Comparison of ENCODE assay signal across 22 cellular contexts in the genomic region with DNA sequence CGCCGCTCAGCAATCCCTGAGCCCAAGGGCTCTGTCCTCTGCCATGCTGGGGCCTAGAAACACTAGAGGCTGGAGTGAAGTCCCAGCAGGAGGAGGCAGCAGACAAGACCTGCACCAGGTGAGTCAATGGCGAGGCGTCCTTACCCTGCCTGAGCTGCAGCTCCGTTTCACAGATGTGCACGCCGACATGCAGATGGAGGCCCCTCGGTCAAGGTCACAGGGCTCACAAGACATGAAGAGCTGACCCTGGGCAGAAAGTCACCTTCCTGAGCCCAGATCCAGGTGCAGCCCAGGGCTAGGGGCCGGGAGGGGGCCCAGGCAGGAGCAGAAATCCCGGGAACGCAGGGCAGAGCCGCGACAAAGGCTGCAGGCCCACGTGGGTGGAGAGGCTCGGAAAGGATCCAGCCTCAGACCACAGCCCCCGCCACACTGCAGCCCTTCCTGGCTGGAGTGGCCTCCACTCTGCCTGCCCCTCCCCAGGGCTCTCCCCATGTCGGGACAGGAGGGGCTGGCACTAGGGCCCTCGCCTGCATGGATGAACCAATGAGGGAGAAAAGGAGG. TPM values are rescaled to one million over a fixed set of nuclear protein-coding genes. Genes with fewer than 3 reads are reported as not detected.
DNase-seq lines count a peak whose midpoint lies in the region; ATAC-seq and TF ChIP-seq lines count a peak whose summit lies in the region.
"Had no signal": no experiment of that assay in that cellular context is flagged by ENCODE, and none has a peak within 500 bp of the region (broad histone marks: within the 10 kb centered on the region; RNA-seq: fewer than 3 reads in every experiment).

No MANE protein-coding gene starts in this region.

- H3K4me3 Mint-ChIP-seq in CD4-positive, alpha-beta memory T cell, result no peak overlapping the region
- H3K4me3 Mint-ChIP-seq: activated naive CD8-positive, alpha-beta T cell treated with anti-CD3 and anti-CD28 coated beads for 36 hours; activated T-cell treated with anti-CD3 and anti-CD28 coated beads, Interleukin-2, amount 50 U/mL, for 72 hours; brain had no signal

- ATAC-seq in Right ventricle myocardium inferior (no peak), heart left ventricle (no peak), mucosa of descending colon (peak; percentile 17), aorta (ENCODE audit: low FRiP score) (no peak), GM18873 (IDR thresholded peaks at IDR 0.05; ENCODE audit: low FRiP score, unreplicated experiment) (no peak), HG02798 (IDR thresholded peaks at IDR 0.05; ENCODE audit: poor library complexity, unreplicated experiment) (no peak)
- ATAC-seq: activated T-cell treated with anti-CD3 and anti-CD28 coated beads, Interleukin-2, amount 50 U/mL, for 72 hours had no signal

- peaks cover 44% of the 10 kb centered on the region for H3K36me3 ChIP-seq in right atrium auricular region
- H3K36me3 ChIP-seq in heart left ventricle, result peaks cover 0 to 49% (median 33%) of the 10 kb centered on the region in 9 donors
- H3K36me3 ChIP-seq in mucosa of descending colon (ENCODE audit: low read depth), result no peaks in the 10 kb centered on the region
- peaks cover 0 to 11% of the 10 kb centered on the region in 2 donors for H3K36me3 ChIP-seq in aorta (ENCODE audit: control insufficient read depth in 1 of 2, insufficient read depth in 2 of 2, low read length in 1 of 2)
- H3K36me3 ChIP-seq in CD4-positive, alpha-beta memory T cell (ENCODE audit: insufficient read depth, low read length), result no peaks in the 10 kb centered on the region
- H3K36me3 ChIP-seq: BE2C had no signal

- CTCF ChIA-PET in CD4-positive, alpha-beta memory T cell (lab: Charles Lee; ENCODE audit: partially characterized antibody), result no interaction called here

- peaks cover 0 to 6% (median 3%) of the 10 kb centered on the region in 4 donors for H3K4me1 Mint-ChIP-seq in CD4-positive, alpha-beta memory T cell

- TF ChIP-seq CTCF in right atrium auricular region (IDR thresholded peaks at IDR 0.05), result no peak
- TF ChIP-seq CTCF in heart left ventricle (IDR thresholded peaks at IDR 0.05), result no peak
- TF ChIP-seq CTCF in mucosa of descending colon (IDR thresholded peaks at IDR 0.05), result no peak

- 69 to 82% (median 79%) methylated on average over 11 to 18 of the region's 18 CpGs for WGBS in heart left ventricle, 4 donors
- 79 to 81% methylated on average over 18 of the region's 18 CpGs for WGBS in aorta, 2 donors

- H3K27ac Mint-ChIP-seq in CD4-positive, alpha-beta memory T cell, result no peak overlapping the region
- H3K27ac Mint-ChIP-seq: activated naive CD8-positive, alpha-beta T cell treated with anti-CD3 and anti-CD28 coated beads for 36 hours; activated T-cell treated with anti-CD3 and anti-CD28 coated beads, Interleukin-2, amount 50 U/mL, for 72 hours; brain had no signal

- no peaks in the 10 kb centered on the region for H3K27me3 Mint-ChIP-seq in CD4-positive, alpha-beta memory T cell
- H3K27me3 Mint-ChIP-seq: activated naive CD8-positive, alpha-beta T cell treated with anti-CD3 and anti-CD28 coated beads for 36 hours; brain had no signal

- H3K4me1 ChIP-seq in right atrium auricular region (peaks cover 0 to 7% of the 10 kb centered on the region in 2 donors), heart left ventricle (peaks cover 0 to 18% (median 0%) of the 10 kb centered on the region in 12 donors), mucosa of descending colon (ENCODE audit: low read depth) (no peaks in the 10 kb centered on the region), aorta (ENCODE audit: control insufficient read depth in 1 of 2, insufficient read depth in 2 of 2, low read length in 2 of 2) (no peaks in the 10 kb centered on the region)
- no peaks in the 10 kb centered on the region for H3K4me1 ChIP-seq in CD4-positive, alpha-beta memory T cell (ENCODE audit: insufficient read depth, low read length)
- H3K4me1 ChIP-seq: BE2C had no signal

- no peak overlapping the region for H3K27ac ChIP-seq in right atrium auricular region
- H3K27ac ChIP-seq in heart left ventricle, result no peak overlapping the region
- no peak overlapping the region for H3K27ac ChIP-seq in aorta (ENCODE audit: low read depth in 1 of 2, low read length in 2 of 2)
- no peak overlapping the region for H3K27ac ChIP-seq in CD4-positive, alpha-beta memory T cell (ENCODE audit: low read depth, low read length)
- H3K27ac ChIP-seq: SK-N-MC had no signal

- no peaks in the 10 kb centered on the region for H3K9me3 Mint-ChIP-seq in CD4-positive, alpha-beta memory T cell
- H3K9me3 Mint-ChIP-seq: activated naive CD8-positive, alpha-beta T cell treated with anti-CD3 and anti-CD28 coated beads for 36 hours; activated T-cell treated with anti-CD3 and anti-CD28 coated beads, Interleukin-2, amount 50 U/mL, for 72 hours had no signal

- H3K36me3 Mint-ChIP-seq in CD4-positive, alpha-beta memory T cell, result no peaks in the 10 kb centered on the region

- H3K27me3 ChIP-seq in right atrium auricular region (no peaks in the 10 kb centered on the region), heart left ventricle (no peaks in the 10 kb centered on the region), aorta (ENCODE audit: control insufficient read depth in 1 of 2, insufficient read depth in 2 of 2, low read length in 1 of 2) (no peaks in the 10 kb centered on the region)
- H3K27me3 ChIP-seq in CD4-positive, alpha-beta memory T cell (ENCODE audit: insufficient read depth, low read length), result no peaks in the 10 kb centered on the region
- H3K27me3 ChIP-seq: BE2C, stomach had no signal

- DNase-seq in Right ventricle myocardium inferior (ENCODE audit: missing footprints) (peak; percentile 39), right atrium auricular region (ENCODE audit: low spot score) (no peak), heart left ventricle (peak in 3 of 5 donors; percentile 7 to 56 (median 19)), mucosa of descending colon (peak in 1 of 3 donors; percentile 14), aorta (peak; percentile 29 to 61)
- DNase-seq in CD4-positive, alpha-beta memory T cell, result no peak
- DNase-seq: activated CD4-positive, CD25-positive, alpha-beta regulatory T cell treated with anti-CD3 and anti-CD28 coated beads, Interleukin-2, amount 50 U/mL, for 72 hours; activated naive CD8-positive, alpha-beta T cell treated with anti-CD3 and anti-CD28 coated beads for 36 hours; activated T-cell treated with anti-CD3 and anti-CD28 coated beads, Interleukin-2, amount 50 U/mL, for 72 hours; BE2C; erythroblast; NCI-H187 treated with DMSO at 0.1 percent for 48 hours; NCI-H2227 treated with DMSO at 0.1 percent for 48 hours; NCI-H82; OCI-M1; stimulated activated CD4-positive, alpha-beta T cell treated with anti-CD3 and anti-CD28 coated beads, Interleukin-2, amount 100 ng/mL, for 48 hours; stomach had no signal

- POLR2A ChIA-PET in CD4-positive, alpha-beta memory T cell (lab: Charles Lee; ENCODE audit: partially characterized antibody), result no interaction called here

- H3K4me3 ChIP-seq in right atrium auricular region, result no peak overlapping the region
- H3K4me3 ChIP-seq in heart left ventricle, result no peak overlapping the region
- H3K4me3 ChIP-seq in mucosa of descending colon, result no peak overlapping the region
- no peak overlapping the region for H3K4me3 ChIP-seq in aorta (ENCODE audit: low read length in 2 of 2)
- no peak overlapping the region for H3K4me3 ChIP-seq in CD4-positive, alpha-beta memory T cell (ENCODE audit: low read length in 2 of 2)
- H3K4me3 ChIP-seq: lung, SK-N-MC, stomach had no signal

- H3K9me3 ChIP-seq in right atrium auricular region (no peaks in the 10 kb centered on the region), heart left ventricle (no peaks in the 10 kb centered on the region), mucosa of descending colon (no peaks in the 10 kb centered on the region), aorta (ENCODE audit: control insufficient read depth, low read length) (no peaks in the 10 kb centered on the region)
- H3K9me3 ChIP-seq in CD4-positive, alpha-beta memory T cell (ENCODE audit: control insufficient read depth in 1 of 2, low read length in 2 of 2), result no peaks in the 10 kb centered on the region
- H3K9me3 ChIP-seq: stomach had no signal

- intact Hi-C loops in Right ventricle myocardium inferior (cut with DNase I) (no loop called here), heart left ventricle (cut with DNase I) (loop anchor here in 1 of 10 donors (1.0 kb wide), 1 partner anchor 11 kb away; no protein-coding TSS in a partner anchor), mucosa of descending colon (cut with DNase I, micrococcal nuclease) (no loop called here), aorta (cut with DNase I) (loop anchor here in 1 of 2 donors (10.0 kb wide), 1 partner anchor 161 kb away; no protein-coding TSS in a partner anchor)
- intact Hi-C loops in CD4-positive, alpha-beta memory T cell (cut with micrococcal nuclease), result no loop called here

- TF ChIP-seq POLR2A in heart left ventricle (IDR thresholded peaks at IDR 0.05), result no peak

RNA-seq across cellular contexts. Expression of gene PDGFA, which starts 23.8 kb away (rescaled TPM):
- total RNA-seq in Right ventricle myocardium inferior (37.2 TPM), right atrium auricular region (10 to 100 TPM; 31.8 to 34.2 TPM), heart left ventricle (10 to 100 TPM; 19.4 to 50.9 (median 23.3) TPM), mucosa of descending colon (10 to 100 TPM; 52.7 to 63.0 (median 57.5) TPM), aorta (100 to 1,000 TPM; 114 to 174 TPM)
- polyA plus RNA-seq in heart left ventricle (10 to 100 TPM; 11.8 to 17.9 TPM), aorta (10 to 100 TPM; 28.9 to 61.1 TPM)
- total RNA-seq in CD4-positive, alpha-beta memory T cell, result under 1 TPM in 1 of 2 experiments, not detected in 1; 0.20 TPM
- not detected for polyA plus RNA-seq in CD4-positive, alpha-beta memory T cell

Comparison
In these comparisons a context has a peak if more than half of its experiments do, and no peak if none do; other contexts are left out.
1. DNase-seq: peak in Right ventricle myocardium inferior (single experiment), heart left ventricle (3 of 5) and aorta (2 of 2); none in right atrium auricular region (single experiment) and CD4-positive, alpha-beta memory T cell (0 of 5).
2. RNA of gene PDGFA, which starts 23.8 kb away (total RNA-seq): 114 to 174 TPM in aorta, 52.7 to 63.0 TPM in mucosa of descending colon, 37.2 TPM in Right ventricle myocardium inferior (single experiment), 31.8 to 34.2 TPM in right atrium auricular region and 19.4 to 50.9 TPM in heart left ventricle; 0.20 TPM in CD4-positive, alpha-beta memory T cell; every median in the first group is over 10 times any median in the second.